ENCODE assay signal across 11 cellular contexts in genomic region chr9:136857606-136858412, GRCh38. TPM values are rescaled to one million over a fixed set of nuclear protein-coding genes. Genes with fewer than 3 reads are reported as not detected.
DNase-seq lines count a peak whose midpoint lies in the region; ATAC-seq lines count a peak whose summit lies in the region.
"Had no signal": no experiment of that assay in that cellular context is flagged by ENCODE, and none has a peak within 500 bp of the region (broad histone marks: within the 10 kb centered on the region; RNA-seq: fewer than 3 reads in every experiment).

No MANE protein-coding gene starts in this region.

- intact Hi-C loops in left colon (cut with DNase I, micrococcal nuclease) = no loop called here

- ATAC-seq in left colon = peak; percentile 59

- peak; percentile 20 for DNase-seq in stimulated activated CD4-positive, alpha-beta T cell treated with anti-CD3 and anti-CD28 coated beads, Interleukin-15, amount 100 ng/mL, for 24 hours
- DNase-seq in stimulated activated CD4-positive, alpha-beta T cell treated with anti-CD3 and anti-CD28 coated beads, Interleukin-2, amount 100 ng/mL, for 24 hours = no peak
- peak; percentile 33 for DNase-seq in SW480 (ENCODE audit: low spot score)
- peak; percentile 85 to 86 for DNase-seq in left colon
- no peak for DNase-seq in activated gamma-delta T cell treated with Interleukin-2 at 50 U/mL for 16 hours
- DNase-seq in NCI-H748 treated with DMSO at 0.1 percent for 48 hours (lab: John Stamatoyannopoulos, UW) = no peak
- no peak for DNase-seq in SK-N-DZ (ENCODE audit: low spot score)
- no peak for DNase-seq in stimulated activated CD4-positive, alpha-beta T cell treated with anti-CD3 and anti-CD28 coated beads, Interleukin-1b, Interleukin-23, amount 100 ng/mL, for 48 hours
- DNase-seq: activated CD4-positive, alpha-beta T cell treated with anti-CD3 and anti-CD28 coated beads for 48 hours; erythroblast; NCI-H2029 treated with DMSO at 0.1 percent for 48 hours had no signal

RNA-seq across cellular contexts. Expression of gene MAMDC4, which starts 5.7 kb away (rescaled TPM):
- total RNA-seq in left colon = 10 to 100 TPM; 19.1 to 20.1 TPM
- 3.3 and 5.7 TPM in 2 replicates for polyA plus RNA-seq in SK-N-DZ (2014; cell fraction: cytosol; rRNA removed)
- polyA plus RNA-seq in SK-N-DZ (2014; cell fraction: nucleus; rRNA removed) = 151 and 179 TPM in 2 replicates

RNA-seq across cellular contexts. Expression of gene EDF1, which starts 8.3 kb away (rescaled TPM):
- total RNA-seq in left colon = 100 to 1,000 TPM; 434 to 466 TPM
- 448 and 474 TPM in 2 replicates for polyA plus RNA-seq in SK-N-DZ (2014; cell fraction: cytosol; rRNA removed)
- polyA plus RNA-seq in SK-N-DZ (2014; cell fraction: nucleus; rRNA removed) = 397 and 472 TPM in 2 replicates

RNA-seq across cellular contexts. Expression of gene PHPT1, which starts 8.6 kb away (rescaled TPM):
- total RNA-seq in left colon = 100 to 1,000 TPM; 109 to 154 TPM
- polyA plus RNA-seq in SK-N-DZ (2014; cell fraction: cytosol; rRNA removed) = 83.9 and 129 TPM in 2 replicates
- polyA plus RNA-seq in SK-N-DZ (2014; cell fraction: nucleus; rRNA removed) = 114 and 184 TPM in 2 replicates

RNA-seq across cellular contexts. Expression of gene AJM1, which starts 15.5 kb away (rescaled TPM):
- 10 to 100 TPM; 10.4 to 11.1 TPM for total RNA-seq in left colon
- polyA plus RNA-seq in SK-N-DZ (2014; cell fraction: cytosol; rRNA removed) = 0.28 and 1.1 TPM in 2 replicates
- 9.8 and 12.7 TPM in 2 replicates for polyA plus RNA-seq in SK-N-DZ (2014; cell fraction: nucleus; rRNA removed)

RNA-seq across cellular contexts. Expression of gene TRAF2, which starts 28.5 kb away (rescaled TPM):
- 10 to 100 TPM; 23.7 to 25.3 TPM for total RNA-seq in left colon
- polyA plus RNA-seq in SK-N-DZ (2014; cell fraction: cytosol; rRNA removed) = 37.1 and 39.3 TPM in 2 replicates
- 55.2 and 61.2 TPM in 2 replicates for polyA plus RNA-seq in SK-N-DZ (2014; cell fraction: nucleus; rRNA removed)

Comparison
In these comparisons a context has a peak if more than half of its experiments do, and no peak if none do; other contexts are left out.
1. DNase-seq: peak in stimulated activated CD4-positive, alpha-beta T cell treated with anti-CD3 and anti-CD28 coated beads, Interleukin-15, amount 100 ng/mL, for 24 hours (single experiment), SW480 (single experiment) and left colon (2 of 2); none in stimulated activated CD4-positive, alpha-beta T cell treated with anti-CD3 and anti-CD28 coated beads, Interleukin-2, amount 100 ng/mL, for 24 hours (0 of 2), activated gamma-delta T cell treated with Interleukin-2 at 50 U/mL for 16 hours (single experiment), NCI-H748 treated with DMSO at 0.1 percent for 48 hours (single experiment), SK-N-DZ (single experiment) and stimulated activated CD4-positive, alpha-beta T cell treated with anti-CD3 and anti-CD28 coated beads, Interleukin-1b, Interleukin-23, amount 100 ng/mL, for 48 hours (single experiment).